ENCODE assay signal across 9 cellular contexts in the genomic region with DNA sequence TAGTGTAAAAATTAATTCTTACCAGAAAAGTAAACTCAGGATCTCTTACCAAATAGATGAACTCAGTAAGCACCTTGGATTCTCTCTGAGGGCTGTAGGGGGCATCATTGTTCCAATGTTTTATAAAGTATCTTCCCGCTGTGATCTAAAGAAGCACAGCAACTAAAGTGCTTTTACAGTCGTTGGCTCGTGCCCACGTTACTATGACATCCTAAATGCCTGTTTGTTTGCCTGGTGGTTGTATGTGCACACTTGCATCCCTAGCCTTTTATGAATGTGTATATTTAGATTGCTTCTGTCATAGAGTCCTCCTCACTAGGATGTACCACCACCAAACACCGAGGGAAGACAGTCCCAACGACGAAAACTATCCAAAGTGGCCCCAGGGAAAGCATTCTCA. TPM values are rescaled to one million over a fixed set of nuclear protein-coding genes. Genes with fewer than 3 reads are reported as not detected.
A peak's percentile ranks its signal among the peaks of the same experiment; 100 is the strongest.
DNase-seq lines count a peak whose midpoint lies in the region; ATAC-seq, FAIRE-seq and TF ChIP-seq lines count a peak whose summit lies in the region.
"Had no signal": no experiment of that assay in that cellular context is flagged by ENCODE, and none has a peak within 500 bp of the region (broad histone marks: within the 10 kb centered on the region; RNA-seq: fewer than 3 reads in every experiment).

No MANE protein-coding gene starts in this region.

- no peak overlapping the region for H3K4me3 Mint-ChIP-seq in astrocyte (ENCODE audit: unreplicated experiment)
- H3K4me3 Mint-ChIP-seq: activated B cell treated with CpG ODN at 0.5 μM for 24 hours had no signal

- peaks cover 47% of the 10 kb centered on the region for H3K4me1 Mint-ChIP-seq in astrocyte (ENCODE audit: low read depth, unreplicated experiment)

- no peaks in the 10 kb centered on the region for H3K36me3 ChIP-seq in astrocyte (ENCODE audit: insufficient read depth, low read length)
- no peaks in the 10 kb centered on the region for H3K36me3 ChIP-seq in skeletal muscle satellite cell (ENCODE audit: insufficient read depth, low read length)

- H3K79me2 ChIP-seq in astrocyte (ENCODE audit: insufficient read depth, low read length) = no peaks in the 10 kb centered on the region

- no peak overlapping the region for H3K27ac Mint-ChIP-seq in astrocyte (ENCODE audit: unreplicated experiment)
- H3K27ac Mint-ChIP-seq: activated B cell treated with CpG ODN at 0.5 μM for 24 hours had no signal

- no peaks in the 10 kb centered on the region for H3K9me3 Mint-ChIP-seq in astrocyte (ENCODE audit: unreplicated experiment)

- TF ChIP-seq CTCF in HFF-Myc (IDR thresholded peaks at IDR 0.05; ENCODE audit: low read depth, low read length, missing control alignments) = peak; percentile 58
- peak; percentile 70 for TF ChIP-seq CTCF in astrocyte (IDR thresholded peaks at IDR 0.05; ENCODE audit: insufficient read depth, low read depth, low read length)

- H3K27ac ChIP-seq in astrocyte (ENCODE audit: low read depth, low read length) = no peak overlapping the region
- no peak overlapping the region for H3K27ac ChIP-seq in right cardiac atrium (ENCODE audit: low read length)

- peaks cover 2% of the 10 kb centered on the region for H3K36me3 Mint-ChIP-seq in astrocyte (ENCODE audit: low read depth, unreplicated experiment)

- no peak overlapping the region for H2AFZ ChIP-seq in astrocyte (ENCODE audit: low read depth, low read length)

- no peaks in the 10 kb centered on the region for H3K27me3 ChIP-seq in astrocyte (ENCODE audit: insufficient read depth, low read length)
- no peaks in the 10 kb centered on the region for H3K27me3 ChIP-seq in right cardiac atrium (ENCODE audit: control insufficient read depth, insufficient read depth)
- H3K27me3 ChIP-seq in skeletal muscle satellite cell (ENCODE audit: control insufficient read depth, insufficient read depth, low read length) = no peaks in the 10 kb centered on the region

- intact Hi-C loops in right cardiac atrium (cut with DNase I) = loop anchor here in 1 of 4 donors (5.0 kb wide), 1 partner anchor 1073 kb away; no protein-coding TSS in a partner anchor

- FAIRE-seq in astrocyte (lab: Jason Lieb, UNC) = no peak

- H4K20me1 ChIP-seq in astrocyte (ENCODE audit: insufficient read depth, low read length) = no peaks in the 10 kb centered on the region

- peaks cover 8% of the 10 kb centered on the region for H3K4me1 ChIP-seq in astrocyte (ENCODE audit: insufficient read depth, low read length)
- H3K4me1 ChIP-seq in right cardiac atrium (ENCODE audit: control insufficient read depth, insufficient read depth, low read length) = peaks cover 2% of the 10 kb centered on the region
- peaks cover 4% of the 10 kb centered on the region for H3K4me1 ChIP-seq in skeletal muscle satellite cell (ENCODE audit: control insufficient read depth, insufficient read depth, low read length)

- 23% methylated on average over 7 of the region's 7 CpGs for WGBS in right cardiac atrium

- H3K4me2 ChIP-seq in astrocyte (ENCODE audit: low read length) (peak overlapping the region; percentile 19), skeletal muscle satellite cell (ENCODE audit: low read length) (no peak overlapping the region)

- H3K9ac ChIP-seq in astrocyte (ENCODE audit: low read length) (no peak overlapping the region), skeletal muscle satellite cell (ENCODE audit: low read depth, low read length) (peak overlapping the region; percentile 14)

- H3K4me3 ChIP-seq in HFF-Myc (replicated peaks; ENCODE audit: low read depth, low read length) = no peak overlapping the region
- H3K4me3 ChIP-seq in astrocyte (ENCODE audit: insufficient read depth, low read depth, low read length) = no peak overlapping the region
- no peak overlapping the region for H3K4me3 ChIP-seq in right cardiac atrium (ENCODE audit: low read length)
- H3K4me3 ChIP-seq in skeletal muscle satellite cell (ENCODE audit: low read length) = no peak overlapping the region

- no peaks in the 10 kb centered on the region for H3K27me3 Mint-ChIP-seq in astrocyte (ENCODE audit: low read depth, unreplicated experiment)
- H3K27me3 Mint-ChIP-seq: activated B cell treated with CpG ODN at 0.5 μM for 24 hours had no signal

- H3K9me3 ChIP-seq in astrocyte (ENCODE audit: insufficient read depth, low read depth, low read length) (no peaks in the 10 kb centered on the region), right cardiac atrium (ENCODE audit: control insufficient read depth, low read length) (no peaks in the 10 kb centered on the region), skeletal muscle satellite cell (replicated peaks; ENCODE audit: low read length) (no peaks in the 10 kb centered on the region)

- ATAC-seq in right cardiac atrium (peak; percentile 59 to 76), GM19463 (IDR thresholded peaks at IDR 0.05; ENCODE audit: unreplicated experiment) (no peak)

- DNase-seq in DMS153 (lab: John Stamatoyannopoulos, UW) (peak; percentile 93), HFF-Myc (ENCODE audit: extremely low read depth, low read depth) (peak; percentile 67), NCI-H345 (lab: John Stamatoyannopoulos, UW) (peak; percentile 97), astrocyte (ENCODE audit: low read depth) (peak; percentile 69), right cardiac atrium (peak in 2 of 3 donors; percentile 28 to 60)
- DNase-seq in stimulated activated CD4-positive, alpha-beta T cell treated with anti-CD3 and anti-CD28 coated beads, Interleukin-4, amount 100 ng/mL, for 4 hours = no peak
- DNase-seq: activated B cell treated with CpG ODN at 0.5 μM for 24 hours had no signal

RNA-seq across cellular contexts. Expression of a gene that starts 34.5 kb away (rescaled TPM):
- total RNA-seq in astrocyte = 4.7 and 5.3 TPM in 2 replicates
- 1 to 10 TPM; 2.4 to 3.2 (median 2.8) TPM for total RNA-seq in right cardiac atrium
- polyA plus RNA-seq in right cardiac atrium = 1.3 TPM
- 3.5 TPM in 2 replicates for total RNA-seq in skeletal muscle satellite cell (2012; rRNA removed)

RNA-seq across cellular contexts. Expression of a gene that starts 35.6 kb away (rescaled TPM):
- 13.4 and 14.2 TPM in 2 replicates for total RNA-seq in astrocyte
- total RNA-seq in right cardiac atrium = 10 to 100 TPM; 25.5 to 32.3 (median 29.0) TPM
- 20.0 TPM for polyA plus RNA-seq in right cardiac atrium
- total RNA-seq in skeletal muscle satellite cell (2012; rRNA removed) = 4.1 and 4.2 TPM in 2 replicates

Comparison
In these comparisons a context has a peak if more than half of its experiments do, and no peak if none do; other contexts are left out.
1. DNase-seq: peak in DMS153 (single experiment), HFF-Myc (single experiment), NCI-H345 (single experiment), astrocyte (single experiment) and right cardiac atrium (2 of 3); none in stimulated activated CD4-positive, alpha-beta T cell treated with anti-CD3 and anti-CD28 coated beads, Interleukin-4, amount 100 ng/mL, for 4 hours (0 of 2).